ENCODE assay signal across 8 cellular contexts in the genomic region with DNA sequence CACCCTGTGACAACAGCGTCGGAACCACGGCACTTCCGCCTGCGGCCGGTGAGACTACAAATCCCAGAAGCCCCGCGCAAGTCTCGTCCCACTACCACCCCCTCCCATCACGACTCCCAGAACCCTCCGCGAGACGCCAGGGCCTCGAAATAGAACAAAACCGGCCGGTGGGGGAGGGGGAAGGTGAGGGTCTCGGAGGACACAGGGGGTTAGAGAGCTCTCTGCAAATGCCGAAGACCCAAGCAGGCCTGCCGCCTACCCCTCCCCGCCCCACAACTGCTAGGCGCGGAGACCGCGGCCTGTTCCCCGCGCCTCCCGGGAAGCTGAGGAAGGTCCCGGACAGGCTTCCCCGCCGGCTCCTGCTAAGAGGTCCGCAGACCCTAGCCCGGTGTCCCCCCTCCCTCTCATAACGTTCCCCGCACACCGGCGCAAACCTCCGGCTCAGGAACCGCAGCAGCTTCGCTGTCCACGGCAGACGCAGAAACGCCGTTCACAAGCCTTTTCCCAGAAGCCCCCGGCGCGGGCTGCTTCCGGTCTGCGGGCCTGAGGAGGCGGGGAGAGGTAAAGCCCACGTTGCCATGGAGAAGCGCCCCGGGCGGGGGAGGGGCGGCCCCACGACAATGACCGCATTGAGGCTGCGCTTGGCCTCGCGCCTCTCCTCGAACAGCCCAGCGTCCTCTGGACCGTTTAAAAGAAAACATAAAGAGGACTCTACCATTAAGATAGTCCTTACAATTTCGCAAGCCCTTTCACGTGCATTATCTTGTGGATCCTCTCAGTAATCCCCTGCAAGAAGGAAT. TPM values are rescaled to one million over a fixed set of nuclear protein-coding genes. Genes with fewer than 3 reads are reported as not detected.
DNase-seq lines count a peak whose midpoint lies in the region; ATAC-seq lines count a peak whose summit lies in the region.

TSS of gene ZNF24 (minus strand) at position 485 of the 800 bp plus-strand sequence. CDS start 3,770 bp downstream, outside the sequence.

- no peaks in the 10 kb centered on the region for H3K9me3 ChIP-seq in BLaER1 treated with 17β-estradiol and CSF1 and Interleukin-3, amounts not matched to agents 10 nM and 100 nM (replicated peaks in 1 of 11)

- H3K4me2 ChIP-seq in BLaER1 treated with 17β-estradiol and CSF1 and Interleukin-3, amounts not matched to agents 10 nM and 100 nM: peak within 1 kb of the TSS; percentile 86 to 95 (median 91)

- ATAC-seq in GM19351 (IDR thresholded peaks at IDR 0.05; ENCODE audit: unreplicated experiment) (peak; percentile 90), HG03521 (IDR thresholded peaks at IDR 0.05; ENCODE audit: unreplicated experiment) (peak; percentile 91), left lobe of liver (peak; percentile 90)

- peak within 1 kb of the TSS; percentile 86 to 95 (median 90) for H3K4me3 ChIP-seq in BLaER1 treated with 17β-estradiol and CSF1 and Interleukin-3, amounts not matched to agents 10 nM and 100 nM

- peaks cover 29 to 38% (median 36%) of the 10 kb centered on the region in 11 experiments for H3K36me3 ChIP-seq in BLaER1 treated with 17β-estradiol and CSF1 and Interleukin-3, amounts not matched to agents 10 nM and 100 nM

- peaks cover 33 to 66% (median 40%) of the 10 kb centered on the region in 10 experiments for H3K4me1 ChIP-seq in BLaER1 treated with 17β-estradiol and CSF1 and Interleukin-3, amounts not matched to agents 10 nM and 100 nM

- peak; percentile 98 for DNase-seq in NCI-H748 (lab: John Stamatoyannopoulos, UW; ENCODE audit: unreplicated experiment)
- peak; percentile 88 for DNase-seq in activated CD4-positive, alpha-beta T cell treated with anti-CD3 and anti-CD28 coated beads, Interleukin-2, amount 50 U/mL, for 1 hour
- peak; percentile 95 for DNase-seq in dedifferentiated amniotic fluid mesenchymal stem cell (ENCODE audit: extremely low spot score)
- peak; percentile 98 for DNase-seq in left lobe of liver (ENCODE audit: low spot score)
- DNase-seq in stimulated activated CD4-positive, alpha-beta T cell treated with anti-CD3 and anti-CD28 coated beads, Interleukin-2, amount 100 ng/mL, for 4 hours (ENCODE audit: low read depth): peak; percentile 89

- peak within 1 kb of the TSS; percentile 98 to 100 (median 100) for H3K27ac ChIP-seq in BLaER1 treated with 17β-estradiol and CSF1 and Interleukin-3, amounts not matched to agents 10 nM and 100 nM

- H3K27me3 ChIP-seq in BLaER1 treated with 17β-estradiol and CSF1 and Interleukin-3, amounts not matched to agents 10 nM and 100 nM: no peaks in the 10 kb centered on the region

- H3K9ac ChIP-seq in BLaER1 treated with 17β-estradiol and CSF1 and Interleukin-3, amounts not matched to agents 10 nM and 100 nM: peak within 1 kb of the TSS; percentile 97 to 100 (median 99)

- peaks cover 46 to 48% (median 47%) of the 10 kb centered on the region in 11 experiments for H4K20me1 ChIP-seq in BLaER1 treated with 17β-estradiol and CSF1 and Interleukin-3, amounts not matched to agents 10 nM and 100 nM

RNA-seq across cellular contexts. Expression of gene ZNF24, which starts in this region (rescaled TPM):
- 20.3 TPM for total RNA-seq in left lobe of liver

Comparison
In these comparisons a context has a peak if more than half of its experiments do, and no peak if none do; other contexts are left out.
1. Peak in every context shown above with its lines: DNase-seq, ATAC-seq, H3K4me3 ChIP-seq and H3K27ac ChIP-seq.